8 cellular contexts compared by ENCODE assay signal in the genomic region with DNA sequence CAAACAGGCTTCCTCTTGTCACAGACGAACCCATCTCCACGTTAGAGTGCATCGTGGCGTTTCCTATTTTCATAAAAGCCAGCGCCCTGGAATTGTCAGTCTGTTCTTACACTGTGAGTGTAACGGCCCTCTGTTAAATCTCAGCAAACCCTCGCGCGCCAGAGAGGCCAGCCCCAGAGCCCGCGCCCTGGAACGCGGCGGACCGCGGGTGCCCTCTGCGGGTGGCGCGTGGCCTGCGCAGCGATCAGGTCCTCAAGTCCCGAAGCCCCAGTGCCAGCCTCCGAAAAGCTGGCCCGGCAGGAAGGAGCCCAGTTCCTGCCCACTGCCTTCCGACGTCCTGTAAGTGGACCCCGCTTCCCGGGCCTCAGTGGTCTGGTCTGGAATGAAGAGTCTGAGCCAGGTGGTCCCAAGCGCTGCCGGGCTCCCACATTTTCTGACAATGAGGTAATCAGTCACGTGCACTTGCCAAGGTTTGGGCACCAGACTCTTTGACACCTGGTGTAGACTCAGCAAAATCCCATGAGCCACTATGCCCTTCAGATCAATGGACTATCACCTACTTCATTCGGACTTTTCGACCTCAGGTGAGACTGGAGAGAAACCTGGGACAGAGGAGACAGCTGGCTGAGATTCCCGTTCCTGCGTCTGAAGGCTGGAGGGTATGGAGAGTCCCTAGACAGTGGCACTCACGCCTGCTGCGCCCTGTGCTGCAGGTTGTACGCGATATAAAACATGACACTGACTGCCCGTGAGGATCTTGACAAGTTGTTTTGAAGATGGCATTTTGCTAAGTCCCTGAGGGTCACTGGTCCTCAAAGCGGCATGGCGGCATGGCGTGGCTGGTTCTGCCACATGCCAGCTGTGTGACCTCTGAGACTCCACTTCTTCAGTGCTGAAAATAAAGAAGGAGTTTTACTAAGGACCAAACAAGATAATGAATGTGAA.
DNase-seq lines count a peak whose midpoint lies in the region; ATAC-seq and TF ChIP-seq lines count a peak whose summit lies in the region.

No MANE protein-coding gene starts in this region.

- CTCF ChIA-PET in activated naive CD4-positive, alpha-beta T cell treated with anti-CD3 and anti-CD28 coated beads for 36 hours (lab: Charles Lee) = interaction anchor here (0.6 to 5.3 kb wide), 38 partner anchors 9 to 851 kb away, joined by 3 to 59 read pairs (median 4); partner anchors contain the start of genes CHCHD2 and SEC61G

- 20 to 22% (median 21%) methylated on average over 41 to 43 of the region's 43 CpGs for WGBS in ovary, 3 donors
- 24 to 29% methylated on average over 16 to 43 of the region's 43 CpGs for WGBS in thyroid gland, 2 donors

- TF ChIP-seq CTCF in glutamatergic neuron (IDR thresholded peaks at IDR 0.05; ENCODE audit: partially characterized antibody, unreplicated experiment) (peak; percentile 21), ovary (IDR thresholded peaks at IDR 0.05) (peak; percentile 87 to 93 (median 90)), thyroid gland (IDR thresholded peaks at IDR 0.05) (peak; percentile 79 to 98 (median 88))

- no peak for TF ChIP-seq EP300 in ovary (IDR thresholded peaks at IDR 0.05)

- H3K9me3 Mint-ChIP-seq in IgD-negative memory B cell = no peaks in the 10 kb centered on the region
- H3K9me3 Mint-ChIP-seq in activated naive CD4-positive, alpha-beta T cell treated with anti-CD3 and anti-CD28 coated beads for 36 hours = no peaks in the 10 kb centered on the region
- peaks cover 9% of the 10 kb centered on the region for H3K9me3 Mint-ChIP-seq in glutamatergic neuron (ENCODE audit: unreplicated experiment)

- H3K4me1 ChIP-seq in SJSA1 (replicated peaks) = peaks cover 18% of the 10 kb centered on the region
- H3K4me1 ChIP-seq in ovary (ENCODE audit: insufficient read depth) = no peaks in the 10 kb centered on the region
- peaks cover 6 to 8% of the 10 kb centered on the region in 2 donors for H3K4me1 ChIP-seq in thyroid gland

- H3K4me3 Mint-ChIP-seq in IgD-negative memory B cell = peak overlapping the region; percentile 77 to 96 (median 86)
- H3K4me3 Mint-ChIP-seq in activated naive CD4-positive, alpha-beta T cell treated with anti-CD3 and anti-CD28 coated beads for 36 hours = peak overlapping the region; percentile 70
- peak overlapping the region; percentile 99 for H3K4me3 Mint-ChIP-seq in glutamatergic neuron (ENCODE audit: unreplicated experiment)

- peak overlapping the region in 2 of 3 donors; percentile 24 to 77 for H3K27ac Mint-ChIP-seq in IgD-negative memory B cell
- H3K27ac Mint-ChIP-seq in activated naive CD4-positive, alpha-beta T cell treated with anti-CD3 and anti-CD28 coated beads for 36 hours = no peak overlapping the region
- peak overlapping the region; percentile 73 for H3K27ac Mint-ChIP-seq in glutamatergic neuron (ENCODE audit: unreplicated experiment)

- peak overlapping the region; percentile 45 for H3K4me3 ChIP-seq in SJSA1
- H3K4me3 ChIP-seq in ovary = peak overlapping the region; percentile 49
- H3K4me3 ChIP-seq in thyroid gland (replicated peaks in 1 of 3) = peak overlapping the region in 2 of 3 donors; percentile 49

- H3K9me3 ChIP-seq in SJSA1 (replicated peaks) = no peaks in the 10 kb centered on the region
- H3K9me3 ChIP-seq in ovary = no peaks in the 10 kb centered on the region
- H3K9me3 ChIP-seq in thyroid gland = no peaks in the 10 kb centered on the region

- peak; percentile 28 for TF ChIP-seq POLR2A in ovary (IDR thresholded peaks at IDR 0.05)
- TF ChIP-seq POLR2A in thyroid gland (IDR thresholded peaks at IDR 0.05) = no peak

- intact Hi-C loops in activated naive CD4-positive, alpha-beta T cell treated with anti-CD3 and anti-CD28 coated beads for 36 hours (cut with micrococcal nuclease) = loop anchor here (1.0 to 10.0 kb wide), 6 partner anchors 201 to 496 kb away; partner anchors contain the start of gene SEC61G
- intact Hi-C loops in ovary (cut with DNase I) = loop anchor here (1.0 to 10.0 kb wide), 8 partner anchors 71 to 481 kb away; partner anchors contain the start of gene EGFR (in 2 of the 4)
- intact Hi-C loops in thyroid gland (cut with DNase I) = loop anchor here (5.0 to 10.0 kb wide), 3 partner anchors 101 to 483 kb away; no protein-coding TSS in a partner anchor

- no peaks in the 10 kb centered on the region for H3K27me3 ChIP-seq in SJSA1 (replicated peaks)
- no peaks in the 10 kb centered on the region for H3K27me3 ChIP-seq in ovary
- no peaks in the 10 kb centered on the region for H3K27me3 ChIP-seq in thyroid gland

- H3K27me3 Mint-ChIP-seq in IgD-negative memory B cell (peaks cover 38% of the 10 kb centered on the region), glutamatergic neuron (ENCODE audit: unreplicated experiment) (peaks cover 22% of the 10 kb centered on the region)
- H3K27me3 Mint-ChIP-seq in activated naive CD4-positive, alpha-beta T cell treated with anti-CD3 and anti-CD28 coated beads for 36 hours (ENCODE audit: low read depth) = peaks cover 54% of the 10 kb centered on the region

- H3K36me3 ChIP-seq in SJSA1 (no peaks in the 10 kb centered on the region), ovary (no peaks in the 10 kb centered on the region), thyroid gland (no peaks in the 10 kb centered on the region)

- DNase-seq in DMS79 treated with DMSO at 0.1 percent for 48 hours (lab: John Stamatoyannopoulos, UW) (peak; percentile 74), SJSA1 (ENCODE audit: low read depth in 1 of 2, low spot score in 2 of 2) (peak; percentile 77 to 81), glutamatergic neuron (peak; percentile 91), ovary (peak; percentile 78 to 91 (median 86)), thyroid gland (peak; percentile 87 to 91)
- DNase-seq in activated naive CD4-positive, alpha-beta T cell treated with anti-CD3 and anti-CD28 coated beads for 36 hours = peak; percentile 84

- peak overlapping the region; percentile 27; the same call in 1 of the 2 replicates for H3K27ac ChIP-seq in SJSA1
- H3K27ac ChIP-seq in ovary = peak overlapping the region in 1 of 2 donors; percentile 53
- peak overlapping the region in 2 of 3 donors; percentile 21 to 30 for H3K27ac ChIP-seq in thyroid gland

- H3K36me3 Mint-ChIP-seq in IgD-negative memory B cell (no peaks in the 10 kb centered on the region), glutamatergic neuron (ENCODE audit: unreplicated experiment) (no peaks in the 10 kb centered on the region)
- H3K36me3 Mint-ChIP-seq in activated naive CD4-positive, alpha-beta T cell treated with anti-CD3 and anti-CD28 coated beads for 36 hours (ENCODE audit: low read depth) = no peaks in the 10 kb centered on the region

- ATAC-seq in GM21576 (IDR thresholded peaks at IDR 0.05; ENCODE audit: unreplicated experiment) = peak; percentile 90

- H3K4me1 Mint-ChIP-seq in IgD-negative memory B cell (peaks cover 0 to 6% (median 2%) of the 10 kb centered on the region in 3 donors), glutamatergic neuron (ENCODE audit: low read depth, unreplicated experiment) (peaks cover 3% of the 10 kb centered on the region)
- peaks cover 7% of the 10 kb centered on the region for H3K4me1 Mint-ChIP-seq in activated naive CD4-positive, alpha-beta T cell treated with anti-CD3 and anti-CD28 coated beads for 36 hours (ENCODE audit: low read depth)

Comparison
In these comparisons a context has a peak if more than half of its experiments do, and no peak if none do; other contexts are left out.
1. CTCF ChIP-seq: peak in every context shown above with its lines; median percentile 90 in ovary; 88 in thyroid gland; 21 in glutamatergic neuron.